ENCODE assay signal across 8 cellular contexts in the genomic region with DNA sequence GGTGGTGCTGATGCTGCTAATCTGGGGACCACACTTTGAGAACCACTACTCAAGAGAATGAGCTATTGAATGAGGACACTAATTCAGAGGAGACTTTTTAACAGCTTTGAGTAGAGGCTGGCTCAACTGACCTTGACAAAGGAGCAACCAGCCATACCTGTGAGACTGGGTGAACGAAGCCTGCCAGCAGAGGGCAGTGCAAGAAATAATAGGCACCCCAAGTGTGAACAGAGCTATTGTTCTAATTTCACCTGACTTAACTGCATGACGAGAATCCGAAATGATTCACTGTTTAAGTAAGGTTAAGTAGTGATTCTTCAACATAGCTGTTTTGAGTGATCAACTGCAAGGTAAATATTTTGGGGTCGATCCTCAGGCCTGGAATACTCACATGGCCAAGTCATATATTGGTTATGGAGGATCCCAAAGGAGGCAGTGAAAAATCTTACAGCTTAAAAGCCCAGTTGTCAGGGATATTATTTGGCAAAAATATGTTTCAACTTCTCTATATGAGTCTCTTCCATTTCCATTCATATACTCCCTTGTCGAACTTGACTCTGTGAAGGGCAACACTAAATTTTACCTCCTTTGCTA.
DNase-seq lines count a peak whose midpoint lies in the region; ATAC-seq, FAIRE-seq and TF ChIP-seq lines count a peak whose summit lies in the region.

No MANE protein-coding gene starts in this region.

- in situ Hi-C loops in GM12878 (cut with MboI): loop anchor here (5.0 kb wide), 2 partner anchors 326 to 551 kb away; a partner anchor contains a TSS

- ATAC-seq in GM18909 (IDR thresholded peaks at IDR 0.05; ENCODE audit: poor library complexity, unreplicated experiment): peak; percentile 98
- ATAC-seq in HG03066 (IDR thresholded peaks at IDR 0.05; ENCODE audit: low read depth, unreplicated experiment): peak; percentile 99
- peak; percentile 100 for ATAC-seq in GM12878
- ATAC-seq in left colon: peak; percentile 74

- CTCF ChIA-PET in GM12878 (lab: Yijun Ruan, JAX): interaction anchor here (0.6 to 4.9 kb wide), 73 partner anchors 9 to 759 kb away, joined by 3 to 90 read pairs (median 4); no protein-coding TSS in a partner anchor

- peak; percentile 80 for FAIRE-seq in GM12878 (lab: Jason Lieb, UNC)

- WGBS in GM12878 (ENCODE audit: insufficient coverage, insufficient replicate concordance, low lambda C conversion rate, missing lambda C conversion rate): 42% methylated on average over 5 of the region's 5 CpGs

- H4K20me1 ChIP-seq in GM12878 (ENCODE audit: control insufficient read depth, insufficient read depth): no peaks in the 10 kb centered on the region

- H3K27me3 ChIP-seq in Peyer's patch (no peaks in the 10 kb centered on the region), GM12878 (replicated peaks in 1 of 2; ENCODE audit: control insufficient read depth in 2 of 2, insufficient read depth in 2 of 2, low read length in 1 of 2) (no peaks in the 10 kb centered on the region)

- SMC1A ChIA-PET in GM12878 (lab: Charles Lee; ENCODE audit: uncharacterized antibody, unreplicated experiment): interaction anchor here (0.6 to 4.8 kb wide), 57 partner anchors 9 to 616 kb away, joined by 3 to 52 read pairs (median 4); no protein-coding TSS in a partner anchor

- DNase-seq in COLO668 (lab: John Stamatoyannopoulos, UW; ENCODE audit: unreplicated experiment): peak; percentile 51
- DNase-seq in Peyer's patch: peak; percentile 76 to 92 (median 77)
- DNase-seq in GM12878 (ENCODE audit: low read depth, low spot score): peak; percentile 57
- peak; percentile 57 to 79 for DNase-seq in left colon
- DNase-seq in stimulated activated naive CD4-positive, alpha-beta T cell (lab: John Stamatoyannopoulos, UW): peak in 5 of 6 experiments; percentile 1 to 4 (median 2)
- no peak for DNase-seq in T1000 (lab: John Stamatoyannopoulos, UW)

- no peak overlapping the region for H3K4me3 ChIP-seq in Peyer's patch
- no peak overlapping the region for H3K4me3 ChIP-seq in GM12878

- H3K27ac ChIP-seq in Peyer's patch (no peak overlapping the region), GM12878 (ENCODE audit: control insufficient read depth, insufficient read depth) (no peak overlapping the region)

- TF ChIP-seq EP300 in GM12878 (IDR thresholded peaks at IDR 0.05; ENCODE audit: borderline replicate concordance in 1 of 2, control insufficient read depth in 1 of 2, low read depth in 2 of 2, low read length in 2 of 2): no peak

- no peaks in the 10 kb centered on the region for H3K4me1 ChIP-seq in Peyer's patch
- H3K4me1 ChIP-seq in GM12878 (ENCODE audit: control insufficient read depth, insufficient read depth, low read length): no peaks in the 10 kb centered on the region

- intact Hi-C loops in GM12878 (cut with micrococcal nuclease; ENCODE audit: unreplicated experiment): loop anchor here (1.0 to 5.0 kb wide), 7 partner anchors 76 to 603 kb away; no protein-coding TSS in a partner anchor
- intact Hi-C loops in left colon (cut with DNase I, micrococcal nuclease): loop anchor here in 1 of 2 donors (10.0 kb wide), 1 partner anchor 568 kb away; no protein-coding TSS in a partner anchor

- no TSS peak for BruUV-seq in GM12878 (replicated peaks; lab: Mats Ljungman, UMichigan)

- H3K36me3 ChIP-seq in Peyer's patch (no peaks in the 10 kb centered on the region), GM12878 (ENCODE audit: control insufficient read depth in 2 of 2, insufficient read depth in 2 of 2, low read length in 1 of 2) (no peaks in the 10 kb centered on the region)

- peak; percentile 81 for TF ChIP-seq RAD21 in GM12878 (IDR thresholded peaks at IDR 0.05; ENCODE audit: insufficient read depth, low read depth, low read length)

- no peak for TF ChIP-seq POLR2A in Peyer's patch (IDR thresholded peaks at IDR 0.05)
- no peak for TF ChIP-seq POLR2A in GM12878 (IDR thresholded peaks at IDR 0.05; ENCODE audit: low read depth, low read length)

- peak overlapping the region; percentile 20 for H2AFZ ChIP-seq in GM12878 (ENCODE audit: control insufficient read depth, low read depth, low read length)

- no peak overlapping the region for H3K9ac ChIP-seq in GM12878 (ENCODE audit: control insufficient read depth, insufficient read depth, low read length)

- no peak overlapping the region for H3K4me2 ChIP-seq in GM12878 (ENCODE audit: control insufficient read depth, insufficient read depth)

- POLR2A ChIA-PET in GM12878 (lab: Charles Lee): interaction anchor here (1.0 to 1.6 kb wide), 3 partner anchors 345 to 552 kb away, joined by 3 to 10 read pairs (median 10); no protein-coding TSS in a partner anchor

- TF ChIP-seq CTCF in Peyer's patch (IDR thresholded peaks at IDR 0.05) (peak; percentile 16 to 81 (median 66)), GM12878 (IDR thresholded peaks at IDR 0.05 in 2 of 3, conservative IDR thresholded peaks at IDR 0.05 in 1 of 3; ENCODE audit: control insufficient read depth in 2 of 3, extremely low read depth in 1 of 3, insufficient read depth in 1 of 3, low read depth in 3 of 3, low read length in 3 of 3) (peak; percentile 79 to 83 (median 81))

- no peaks in the 10 kb centered on the region for H3K79me2 ChIP-seq in GM12878 (ENCODE audit: control insufficient read depth, insufficient read depth, low read length)

- H3K9me3 ChIP-seq in Peyer's patch: no peaks in the 10 kb centered on the region
- H3K9me3 ChIP-seq in GM12878 (replicated peaks; ENCODE audit: control insufficient read depth, insufficient read depth, low read length): no peaks in the 10 kb centered on the region

- RAD21 ChIA-PET in GM12878 (lab: Charles Lee; ENCODE audit: unreplicated experiment): interaction anchor here (0.7 to 2.1 kb wide), 42 partner anchors 9 to 602 kb away, joined by 3 to 37 read pairs (median 5); no protein-coding TSS in a partner anchor

TF ChIP-seq in GM12878, 131 proteins besides CTCF, POLR2A, EP300 and RAD21 (continues in another document):
- TF ChIP-seq, protein P1, sequence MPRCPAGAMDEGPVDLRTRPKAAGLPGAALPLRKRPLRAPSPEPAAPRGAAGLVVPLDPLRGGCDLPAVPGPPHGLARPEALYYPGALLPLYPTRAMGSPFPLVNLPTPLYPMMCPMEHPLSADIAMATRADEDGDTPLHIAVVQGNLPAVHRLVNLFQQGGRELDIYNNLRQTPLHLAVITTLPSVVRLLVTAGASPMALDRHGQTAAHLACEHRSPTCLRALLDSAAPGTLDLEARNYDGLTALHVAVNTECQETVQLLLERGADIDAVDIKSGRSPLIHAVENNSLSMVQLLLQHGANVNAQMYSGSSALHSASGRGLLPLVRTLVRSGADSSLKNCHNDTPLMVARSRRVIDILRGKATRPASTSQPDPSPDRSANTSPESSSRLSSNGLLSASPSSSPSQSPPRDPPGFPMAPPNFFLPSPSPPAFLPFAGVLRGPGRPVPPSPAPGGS (IDR thresholded peaks at IDR 0.05; ENCODE audit: borderline replicate concordance, insufficient read depth, low read depth, low read length, poor library complexity, severe bottlenecking): no peak
- TF ChIP-seq ZBED1 (IDR thresholded peaks at IDR 0.05; ENCODE audit: borderline replicate concordance) (no peak), POU2F2 (IDR thresholded peaks at IDR 0.05; ENCODE audit: borderline replicate concordance, low read depth, low read length) (peak; percentile 52; the same call in 1 of the 3 replicates), NR2F1 (conservative IDR thresholded peaks at IDR 0.05) (no peak), BRCA1 (IDR thresholded peaks at IDR 0.05; ENCODE audit: low read depth, low read length) (no peak), ZNF24 (IDR thresholded peaks at IDR 0.05) (0 out of 2 replicates have a peak, but pooled peaks have one; percentile 19), RB1 (IDR thresholded peaks at IDR 0.05; ENCODE audit: borderline replicate concordance) (peak; percentile 49; the same call in 1 of the 2 replicates), SREBF1 (IDR thresholded peaks at IDR 0.05; ENCODE audit: low read length) (no peak), CBFB (IDR thresholded peaks at IDR 0.05; ENCODE audit: low read depth) (no peak), ZZZ3 (IDR thresholded peaks at IDR 0.05; ENCODE audit: control insufficient read depth, insufficient read length, low read depth) (no peak), CREB1 (IDR thresholded peaks at IDR 0.05; ENCODE audit: low read depth) (no peak), POLR2AphosphoS2 (IDR thresholded peaks at IDR 0.05; ENCODE audit: low read depth, low read length) (no peak), YY1 (IDR thresholded peaks at IDR 0.05; ENCODE audit: low read depth, low read length) (peak; percentile 79), ZNF622 (IDR thresholded peaks at IDR 0.05) (no peak), ATF7 (IDR thresholded peaks at IDR 0.05; ENCODE audit: low read depth) (peak; percentile 35; the same call in 1 of the 2 replicates)
- TF ChIP-seq, protein P2, sequence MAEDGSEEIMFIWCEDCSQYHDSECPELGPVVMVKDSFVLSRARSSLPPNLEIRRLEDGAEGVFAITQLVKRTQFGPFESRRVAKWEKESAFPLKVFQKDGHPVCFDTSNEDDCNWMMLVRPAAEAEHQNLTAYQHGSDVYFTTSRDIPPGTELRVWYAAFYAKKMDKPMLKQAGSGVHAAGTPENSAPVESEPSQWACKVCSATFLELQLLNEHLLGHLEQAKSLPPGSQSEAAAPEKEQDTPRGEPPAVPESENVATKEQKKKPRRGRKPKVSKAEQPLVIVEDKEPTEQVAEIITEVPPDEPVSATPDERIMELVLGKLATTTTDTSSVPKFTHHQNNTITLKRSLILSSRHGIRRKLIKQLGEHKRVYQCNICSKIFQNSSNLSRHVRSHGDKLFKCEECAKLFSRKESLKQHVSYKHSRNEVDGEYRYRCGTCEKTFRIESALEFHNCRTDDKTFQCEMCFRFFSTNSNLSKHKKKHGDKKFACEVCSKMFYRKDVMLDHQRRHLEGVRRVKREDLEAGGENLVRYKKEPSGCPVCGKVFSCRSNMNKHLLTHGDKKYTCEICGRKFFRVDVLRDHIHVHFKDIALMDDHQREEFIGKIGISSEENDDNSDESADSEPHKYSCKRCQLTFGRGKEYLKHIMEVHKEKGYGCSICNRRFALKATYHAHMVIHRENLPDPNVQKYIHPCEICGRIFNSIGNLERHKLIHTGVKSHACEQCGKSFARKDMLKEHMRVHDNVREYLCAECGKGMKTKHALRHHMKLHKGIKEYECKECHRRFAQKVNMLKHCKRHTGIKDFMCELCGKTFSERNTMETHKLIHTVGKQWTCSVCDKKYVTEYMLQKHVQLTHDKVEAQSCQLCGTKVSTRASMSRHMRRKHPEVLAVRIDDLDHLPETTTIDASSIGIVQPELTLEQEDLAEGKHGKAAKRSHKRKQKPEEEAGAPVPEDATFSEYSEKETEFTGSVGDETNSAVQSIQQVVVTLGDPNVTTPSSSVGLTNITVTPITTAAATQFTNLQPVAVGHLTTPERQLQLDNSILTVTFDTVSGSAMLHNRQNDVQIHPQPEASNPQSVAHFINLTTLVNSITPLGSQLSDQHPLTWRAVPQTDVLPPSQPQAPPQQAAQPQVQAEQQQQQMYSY (CRISPR knock-in tag; IDR thresholded peaks at IDR 0.05): no peak
